Comparison of ENCODE assay signal across 11 cellular contexts in genomic region chr12:52871291-52871961, GRCh38. TPM values are rescaled to one million over a fixed set of nuclear protein-coding genes. Genes with fewer than 3 reads are reported as not detected.
A peak's percentile ranks its signal among the peaks of the same experiment; 100 is the strongest.
DNase-seq lines count a peak whose midpoint lies in the region; ATAC-seq and TF ChIP-seq lines count a peak whose summit lies in the region.
"Had no signal": no experiment of that assay in that cellular context is flagged by ENCODE, and none has a peak within 500 bp of the region (broad histone marks: within the 10 kb centered on the region; RNA-seq: fewer than 3 reads in every experiment).

No MANE protein-coding gene starts in this region.

- intact Hi-C loops in heart right ventricle (cut with DNase I) = loop anchor here in 5 of 10 donors (2.0 to 10.0 kb wide), 5 partner anchors 289 to 714 kb away; no protein-coding TSS in a partner anchor
- intact Hi-C loops in Right ventricle myocardium superior (cut with DNase I) = no loop called here
- intact Hi-C loops in lower lobe of right lung (cut with DNase I) = no loop called here
- intact Hi-C loops in aorta (cut with DNase I) = no loop called here

- peaks cover 2% of the 10 kb centered on the region for H3K36me3 Mint-ChIP-seq in central memory CD8-positive, alpha-beta T cell (ENCODE audit: insufficient read depth)

- WGBS in heart right ventricle, 2 donors = 59 to 65% methylated on average over 8 of the region's 8 CpGs
- WGBS in aorta, 2 donors = 62 to 68% methylated on average over 8 of the region's 8 CpGs

- no peaks in the 10 kb centered on the region for H3K9me2 ChIP-seq in Karpas-422 (replicated peaks; ENCODE audit: insufficient read depth, low read length)

- H3K4me1 ChIP-seq in heart right ventricle = peaks cover 3 to 43% (median 21%) of the 10 kb centered on the region in 9 donors
- peaks cover 40% of the 10 kb centered on the region for H3K4me1 ChIP-seq in lower lobe of right lung
- H3K4me1 ChIP-seq in aorta (ENCODE audit: control insufficient read depth in 1 of 2, insufficient read depth in 2 of 2, low read length in 2 of 2) = no peaks in the 10 kb centered on the region
- H3K4me1 ChIP-seq in Karpas-422 (ENCODE audit: low read length) = peaks cover 17% of the 10 kb centered on the region

- H3K9me3 ChIP-seq in heart right ventricle = no peaks in the 10 kb centered on the region
- no peaks in the 10 kb centered on the region for H3K9me3 ChIP-seq in lower lobe of right lung
- no peaks in the 10 kb centered on the region for H3K9me3 ChIP-seq in aorta (ENCODE audit: control insufficient read depth, low read length)
- H3K9me3 ChIP-seq in Karpas-422 (ENCODE audit: low read length) = no peaks in the 10 kb centered on the region

- no peak overlapping the region for H3K4me2 ChIP-seq in Karpas-422 (ENCODE audit: low read depth, low read length, poor library complexity, severe bottlenecking)

- no peaks in the 10 kb centered on the region for H3K9me3 Mint-ChIP-seq in central memory CD8-positive, alpha-beta T cell

- no peak overlapping the region for H3K4me3 Mint-ChIP-seq in central memory CD8-positive, alpha-beta T cell

- peak overlapping the region; percentile 8 for H3K27ac Mint-ChIP-seq in central memory CD8-positive, alpha-beta T cell (ENCODE audit: low read depth)

- peaks cover 24% of the 10 kb centered on the region for H3K4me1 Mint-ChIP-seq in central memory CD8-positive, alpha-beta T cell

- H3K9ac ChIP-seq in Karpas-422 (ENCODE audit: low read length) = no peak overlapping the region

- peaks cover 9% of the 10 kb centered on the region for H4K20me1 ChIP-seq in Karpas-422 (ENCODE audit: insufficient read depth, low read depth, low read length)

- no peak overlapping the region for H2AFZ ChIP-seq in Karpas-422 (ENCODE audit: low read length)

- H3K79me2 ChIP-seq in Karpas-422 (ENCODE audit: low read length) = no peaks in the 10 kb centered on the region

- H3K27me3 Mint-ChIP-seq in central memory CD8-positive, alpha-beta T cell = no peaks in the 10 kb centered on the region

- H3K36me3 ChIP-seq in heart right ventricle = no peaks in the 10 kb centered on the region
- H3K36me3 ChIP-seq in lower lobe of right lung = no peaks in the 10 kb centered on the region
- no peaks in the 10 kb centered on the region for H3K36me3 ChIP-seq in aorta (ENCODE audit: control insufficient read depth in 1 of 2, insufficient read depth in 2 of 2, low read length in 1 of 2)
- H3K36me3 ChIP-seq in Karpas-422 (ENCODE audit: insufficient read depth, low read length) = no peaks in the 10 kb centered on the region

- H3K4me3 ChIP-seq in heart right ventricle (no peak overlapping the region), lower lobe of right lung (no peak overlapping the region), aorta (ENCODE audit: low read length in 2 of 2) (no peak overlapping the region), Karpas-422 (ENCODE audit: low read length) (no peak overlapping the region)

- TF ChIP-seq CTCF in heart right ventricle (IDR thresholded peaks at IDR 0.05) (no peak), lower lobe of right lung (IDR thresholded peaks at IDR 0.05) (no peak)

- no peaks in the 10 kb centered on the region for H3K27me3 ChIP-seq in heart right ventricle
- H3K27me3 ChIP-seq in lower lobe of right lung (ENCODE audit: low read depth) = no peaks in the 10 kb centered on the region
- H3K27me3 ChIP-seq in aorta (ENCODE audit: control insufficient read depth in 1 of 2, insufficient read depth in 2 of 2, low read length in 1 of 2) = no peaks in the 10 kb centered on the region
- no peaks in the 10 kb centered on the region for H3K27me3 ChIP-seq in Karpas-422 (ENCODE audit: low read length)

- H3K27ac ChIP-seq in heart right ventricle (peak overlapping the region in 8 of 10 donors; percentile 4 to 76 (median 16)), lower lobe of right lung (peak overlapping the region; percentile 31), aorta (ENCODE audit: low read depth in 1 of 2, low read length in 2 of 2) (no peak overlapping the region), Karpas-422 (ENCODE audit: low read length) (no peak overlapping the region)
- H3K27ac ChIP-seq: C4-2B, VCaP had no signal

- ATAC-seq in heart right ventricle (peak in 5 of 8 donors; percentile 6 to 18 (median 6)), Right ventricle myocardium superior (ENCODE audit: poor library complexity) (no peak), lower lobe of right lung (peak in 1 of 2 donors; percentile 9), aorta (ENCODE audit: low FRiP score) (no peak)
- peak; percentile 38 for ATAC-seq in central memory CD8-positive, alpha-beta T cell (replicated peaks; ENCODE audit: extremely low read depth, poor library complexity, severe bottlenecking)

- DNase-seq in heart right ventricle (no peak), Right ventricle myocardium superior (no peak), lower lobe of right lung (no peak), aorta (peak; percentile 63 to 84), Karpas-422 (no peak), NCI-H524 treated with DMSO at 0.1 percent for 48 hours (lab: John Stamatoyannopoulos, UW) (no peak), NCI-H1417 (lab: John Stamatoyannopoulos, UW) (no peak)
- DNase-seq in central memory CD8-positive, alpha-beta T cell (ENCODE audit: low spot score in 2 of 2) = no peak
- DNase-seq: effector memory CD4-positive, alpha-beta T cell had no signal

RNA-seq across cellular contexts. Expression of gene KRT78, which starts 22.6 kb away (rescaled TPM):
- total RNA-seq in heart right ventricle = not detected
- polyA plus RNA-seq in heart right ventricle = under 1 TPM in 1 of 2 donors, not detected in 1; 0.07 TPM
- not detected for total RNA-seq in Right ventricle myocardium superior
- total RNA-seq in lower lobe of right lung = not detected
- total RNA-seq in aorta = not detected
- polyA plus RNA-seq in aorta = 1 to 10 TPM in 1 of 2 donors, under 1 TPM in 1; 0.10 to 2.0 TPM
- total RNA-seq in Karpas-422 (2014; rRNA removed; shearing (Covaris generic); ENCODE audit: low replicate concordance) = not detected in 2 replicates

RNA-seq across cellular contexts. Expression of gene KRT8, which starts 33.5 kb away (rescaled TPM):
- total RNA-seq in heart right ventricle (100 to 1,000 TPM in 6 of 10 donors, 10 to 100 TPM in 4; 52.1 to 150 (median 109) TPM), Right ventricle myocardium superior (104 TPM), lower lobe of right lung (139 TPM), aorta (100 to 1,000 TPM in 1 of 2 donors, 10 to 100 TPM in 1; 34.5 to 102 TPM)
- polyA plus RNA-seq in heart right ventricle (100 to 1,000 TPM; 153 to 161 TPM), aorta (100 to 1,000 TPM in 1 of 2 donors, 10 to 100 TPM in 1; 39.4 to 323 TPM)
- not detected in 2 replicates for total RNA-seq in Karpas-422 (2014; rRNA removed; shearing (Covaris generic); ENCODE audit: low replicate concordance)

RNA-seq across cellular contexts. Expression of gene KRT79, which starts 37.3 kb away (rescaled TPM):
- total RNA-seq in heart right ventricle (not detected), Right ventricle myocardium superior (not detected), lower lobe of right lung (3.9 TPM), aorta (not detected)
- polyA plus RNA-seq in heart right ventricle (under 1 TPM in 1 of 2 donors, not detected in 1; 0.30 TPM), aorta (not detected)
- not detected in 2 replicates for total RNA-seq in Karpas-422 (2014; rRNA removed; shearing (Covaris generic); ENCODE audit: low replicate concordance)

RNA-seq across cellular contexts. Expression of gene KRT4, which starts 57.5 kb away (rescaled TPM):
- total RNA-seq in heart right ventricle (not detected), Right ventricle myocardium superior (not detected), lower lobe of right lung (6.4 TPM), aorta (not detected)
- polyA plus RNA-seq in heart right ventricle (1 to 10 TPM in 1 of 2 donors, not detected in 1; 2.5 TPM), aorta (1 to 10 TPM; 3.9 to 4.6 TPM)
- not detected in 2 replicates for total RNA-seq in Karpas-422 (2014; rRNA removed; shearing (Covaris generic); ENCODE audit: low replicate concordance)

Comparison
In these comparisons a context has a peak if more than half of its experiments do, and no peak if none do; other contexts are left out.
1. ATAC-seq: peak in heart right ventricle (5 of 8) and central memory CD8-positive, alpha-beta T cell (single experiment); none in Right ventricle myocardium superior (single experiment) and aorta (single experiment).
2. DNase-seq: peak in aorta (2 of 2); none in heart right ventricle (0 of 2), Right ventricle myocardium superior (single experiment), central memory CD8-positive, alpha-beta T cell (0 of 2), lower lobe of right lung (single experiment), Karpas-422 (single experiment), NCI-H524 treated with DMSO at 0.1 percent for 48 hours (single experiment) and NCI-H1417 (0 of 3).
3. H3K27ac ChIP-seq: peak in heart right ventricle (8 of 10) and lower lobe of right lung (single experiment); none in aorta (0 of 2) and Karpas-422 (single experiment).
4. RNA of gene KRT8, which starts 33.5 kb away (total RNA-seq): 139 TPM in lower lobe of right lung (single experiment), 52.1 to 150 TPM in heart right ventricle, 104 TPM in Right ventricle myocardium superior (single experiment) and 34.5 to 102 TPM in aorta; not detected in Karpas-422; every median in the first group is over 10 times any median in the second.